ENCODE assay signal across 8 cellular contexts in genomic region chr11:61733120-61733978, GRCh38. TPM values are rescaled to one million over a fixed set of nuclear protein-coding genes. Genes with fewer than 3 reads are reported as not detected.
DNase-seq lines count a peak whose midpoint lies in the region; ATAC-seq lines count a peak whose summit lies in the region.

No MANE protein-coding gene starts in this region.

- ATAC-seq in HG03159 (IDR thresholded peaks at IDR 0.05; ENCODE audit: unreplicated experiment) = peak; percentile 84

- peak overlapping the region; percentile 86 for H3K27ac ChIP-seq in layer of hippocampus (ENCODE audit: low read depth, low read length)

- DNase-seq in SIG-M5 treated with dmso at 0.1 percent for 504 hours (lab: John Stamatoyannopoulos, UW; ENCODE audit: unreplicated experiment) = peak; percentile 57
- DNase-seq in SIG-M5 (lab: John Stamatoyannopoulos, UW) = no peak
- DNase-seq in NCI-H345 (lab: John Stamatoyannopoulos, UW) = peak; percentile 86
- peak; percentile 77 for DNase-seq in activated CD4-positive, alpha-beta T cell treated with anti-CD3 and anti-CD28 coated beads for 1 hour
- DNase-seq in cerebellum (ENCODE audit: low spot score) = peak; percentile 94
- DNase-seq in stimulated activated CD4-positive, alpha-beta T cell treated with anti-CD3 and anti-CD28 coated beads, Interleukin-2, amount 100 ng/mL, for 24 hours = peak; percentile 85 to 86

- no peaks in the 10 kb centered on the region for H3K27me3 ChIP-seq in layer of hippocampus (ENCODE audit: control insufficient read depth, insufficient read depth, low read length)

RNA-seq across cellular contexts. Expression of gene MYRF, which starts 19.1 kb away (rescaled TPM):
- 1.7 TPM for total RNA-seq in cerebellum

RNA-seq across cellular contexts. Expression of gene DAGLA, which starts 53.2 kb away (rescaled TPM):
- 6.8 TPM for total RNA-seq in cerebellum

RNA-seq across cellular contexts. Expression of gene TMEM258, which starts 59.0 kb away (rescaled TPM):
- total RNA-seq in cerebellum = 74.4 TPM

RNA-seq across cellular contexts. Expression of gene FEN1, which starts 59.4 kb away (rescaled TPM):
- total RNA-seq in cerebellum = 15.2 TPM
